ENCODE assay signal across 1 cellular context in the genomic region with DNA sequence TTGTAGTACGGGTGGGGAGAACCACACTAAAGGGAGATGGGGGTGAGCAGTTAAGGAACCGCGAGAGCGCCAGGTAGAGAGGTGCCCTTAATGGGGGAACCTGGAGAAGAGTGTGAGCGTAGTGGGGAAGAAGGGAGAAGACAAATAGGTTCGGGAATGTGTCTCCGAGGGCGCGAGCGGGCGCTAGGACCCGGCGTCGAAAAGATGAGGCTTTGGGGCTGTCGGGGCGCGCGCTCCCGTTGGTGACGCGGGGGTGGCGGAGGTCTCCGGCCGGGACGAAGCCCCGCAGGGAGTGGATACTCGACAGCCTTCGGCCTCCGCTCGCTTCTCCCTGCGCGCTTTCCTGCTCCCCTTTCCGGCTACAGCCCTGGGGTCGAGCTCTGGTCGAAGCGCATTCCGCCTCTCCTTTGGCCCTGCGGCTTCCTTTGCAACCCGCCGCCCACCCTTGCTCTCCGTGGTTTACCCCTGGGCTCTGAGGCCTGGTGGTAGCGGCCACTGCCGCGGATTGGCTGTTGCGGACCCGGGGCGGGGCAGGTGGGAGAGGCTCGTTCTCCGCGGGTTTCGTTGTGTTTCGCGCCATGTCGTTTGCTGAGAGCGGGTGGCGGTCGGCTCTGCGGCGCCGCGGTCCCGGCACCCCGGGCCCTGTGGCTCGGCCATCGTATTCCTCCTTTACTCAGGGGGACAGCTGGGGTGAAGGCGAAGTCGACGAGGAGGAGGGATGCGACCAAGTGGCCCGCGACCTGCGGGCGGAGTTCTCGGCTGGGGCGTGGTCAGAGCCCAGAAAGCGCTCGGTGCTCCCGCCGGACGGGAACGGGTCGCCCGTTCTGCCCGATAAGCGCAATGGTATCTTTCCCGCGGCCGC.
A peak's percentile ranks its signal among the peaks of the same experiment; 100 is the strongest.
TF ChIP-seq lines count a peak whose summit lies in the region.

Gene ARL6IP6, plus strand, starts transcription at position 574 of the 862 bp plus-strand sequence. Its CDS starts 5 bp downstream, at position 579.

TF ChIP-seq in HepG2, 621 proteins besides CTCF, POLR2A, EP300 and RAD21 (continued from another document and continues in another):
- TF ChIP-seq PRMT3 (CRISPR knock-in tag; IDR thresholded peaks at IDR 0.05; ENCODE audit: borderline replicate concordance, low read depth) (0 out of 2 replicates have a peak, but pooled peaks have one; percentile 96), MXD1 (CRISPR knock-in tag; IDR thresholded peaks at IDR 0.05) (peak; percentile 87), ZNF670 (CRISPR knock-in tag; IDR thresholded peaks at IDR 0.05; ENCODE audit: borderline replicate concordance) (peak; percentile 97), RELA (CRISPR knock-in tag; IDR thresholded peaks at IDR 0.05) (no peak), CEBPZ (IDR thresholded peaks at IDR 0.05; ENCODE audit: low read length) (no peak), ZSCAN21 (CRISPR knock-in tag; IDR thresholded peaks at IDR 0.05; ENCODE audit: borderline replicate concordance) (no peak; the same call in none of the 2 replicates), SMARCC2 (IDR thresholded peaks at IDR 0.05) (no peak), ZNF790 (CRISPR knock-in tag; IDR thresholded peaks at IDR 0.05; ENCODE audit: borderline replicate concordance) (peak; percentile 56; the same call in 1 of the 2 replicates), ZNF367 (CRISPR knock-in tag; IDR thresholded peaks at IDR 0.05; ENCODE audit: borderline replicate concordance) (peak; percentile 62; the same call in 1 of the 2 replicates), YY1 (IDR thresholded peaks at IDR 0.05; ENCODE audit: insufficient read depth, insufficient replicate concordance, low read depth, low read length) (peak; percentile 88), ZNF720 (CRISPR knock-in tag; IDR thresholded peaks at IDR 0.05) (no peak), NFE2 (CRISPR knock-in tag; IDR thresholded peaks at IDR 0.05) (no peak), SKI (IDR thresholded peaks at IDR 0.05; ENCODE audit: partially characterized antibody) (no peak), ZNF607 (CRISPR knock-in tag; IDR thresholded peaks at IDR 0.05; ENCODE audit: borderline replicate concordance) (peak; percentile 79), MED1 (CRISPR knock-in tag; IDR thresholded peaks at IDR 0.05) (peak; percentile 65), ZNF615 (CRISPR knock-in tag; IDR thresholded peaks at IDR 0.05; ENCODE audit: borderline replicate concordance) (0 out of 2 replicates have a peak, but pooled peaks have one; percentile 37), IKZF1 (IDR thresholded peaks at IDR 0.05) (no peak), MZF1 (CRISPR knock-in tag; IDR thresholded peaks at IDR 0.05; ENCODE audit: borderline replicate concordance) (0 out of 2 replicates have a peak, but pooled peaks have one; percentile 80), ZNF619 (CRISPR knock-in tag; IDR thresholded peaks at IDR 0.05) (peak; percentile 11; the same call in 1 of the 2 replicates), ZNF143 (CRISPR knock-in tag; IDR thresholded peaks at IDR 0.05) (no peak), CCDC6 (CRISPR knock-in tag; IDR thresholded peaks at IDR 0.05) (peak; percentile 94), CHD2 (IDR thresholded peaks at IDR 0.05; ENCODE audit: low read depth, low read length) (peak; percentile 44; the same call in 1 of the 2 replicates), ZBTB20 (CRISPR knock-in tag; IDR thresholded peaks at IDR 0.05; ENCODE audit: borderline replicate concordance, low read depth) (peak; percentile 85), SMAD9 (CRISPR knock-in tag; IDR thresholded peaks at IDR 0.05) (no peak; the same call in 1 of the 2 replicates), ZBTB14 (CRISPR knock-in tag; IDR thresholded peaks at IDR 0.05) (peak; percentile 98), DNMT3B (CRISPR knock-in tag; conservative IDR thresholded peaks at IDR 0.05) (no peak), ZNF263 (CRISPR knock-in tag; IDR thresholded peaks at IDR 0.05) (peak; percentile 98), TCF7L2 (IDR thresholded peaks at IDR 0.05; ENCODE audit: low read depth, low read length) (no peak), ZNF598 (CRISPR knock-in tag; IDR thresholded peaks at IDR 0.05; ENCODE audit: borderline replicate concordance) (peak; percentile 96; the same call in 1 of the 2 replicates), ZNF274 (CRISPR knock-in tag; IDR thresholded peaks at IDR 0.05) (peak; percentile 91), MTF2 (CRISPR knock-in tag; IDR thresholded peaks at IDR 0.05; ENCODE audit: borderline replicate concordance) (peak; percentile 88), ZNF567 (CRISPR knock-in tag; IDR thresholded peaks at IDR 0.05; ENCODE audit: borderline replicate concordance) (no peak; the same call in 1 of the 2 replicates), MXD4 (CRISPR knock-in tag; IDR thresholded peaks at IDR 0.05) (peak; percentile 27; the same call in 1 of the 2 replicates), GLI4 (CRISPR knock-in tag; IDR thresholded peaks at IDR 0.05; ENCODE audit: borderline replicate concordance) (peak; percentile 97), SYNCRIP (IDR thresholded peaks at IDR 0.05; ENCODE audit: insufficient read depth, low read depth, low read length) (no peak), THAP7 (CRISPR knock-in tag; IDR thresholded peaks at IDR 0.05) (peak; percentile 87), ZNF501 (CRISPR knock-in tag; IDR thresholded peaks at IDR 0.05) (peak; percentile 93), SMC3 (IDR thresholded peaks at IDR 0.05; ENCODE audit: low read length) (no peak), NFYB (CRISPR knock-in tag; IDR thresholded peaks at IDR 0.05) (peak; percentile 88), ZEB1 (IDR thresholded peaks at IDR 0.05; ENCODE audit: insufficient replicate concordance, low read depth) (peak; percentile 40), KMT2B (CRISPR knock-in tag; IDR thresholded peaks at IDR 0.05) (peak; percentile 77; the same call in 1 of the 2 replicates), ZNF570 (CRISPR knock-in tag; IDR thresholded peaks at IDR 0.05; ENCODE audit: borderline replicate concordance) (peak; percentile 84; the same call in 1 of the 2 replicates)
- TF ChIP-seq, protein P1, sequence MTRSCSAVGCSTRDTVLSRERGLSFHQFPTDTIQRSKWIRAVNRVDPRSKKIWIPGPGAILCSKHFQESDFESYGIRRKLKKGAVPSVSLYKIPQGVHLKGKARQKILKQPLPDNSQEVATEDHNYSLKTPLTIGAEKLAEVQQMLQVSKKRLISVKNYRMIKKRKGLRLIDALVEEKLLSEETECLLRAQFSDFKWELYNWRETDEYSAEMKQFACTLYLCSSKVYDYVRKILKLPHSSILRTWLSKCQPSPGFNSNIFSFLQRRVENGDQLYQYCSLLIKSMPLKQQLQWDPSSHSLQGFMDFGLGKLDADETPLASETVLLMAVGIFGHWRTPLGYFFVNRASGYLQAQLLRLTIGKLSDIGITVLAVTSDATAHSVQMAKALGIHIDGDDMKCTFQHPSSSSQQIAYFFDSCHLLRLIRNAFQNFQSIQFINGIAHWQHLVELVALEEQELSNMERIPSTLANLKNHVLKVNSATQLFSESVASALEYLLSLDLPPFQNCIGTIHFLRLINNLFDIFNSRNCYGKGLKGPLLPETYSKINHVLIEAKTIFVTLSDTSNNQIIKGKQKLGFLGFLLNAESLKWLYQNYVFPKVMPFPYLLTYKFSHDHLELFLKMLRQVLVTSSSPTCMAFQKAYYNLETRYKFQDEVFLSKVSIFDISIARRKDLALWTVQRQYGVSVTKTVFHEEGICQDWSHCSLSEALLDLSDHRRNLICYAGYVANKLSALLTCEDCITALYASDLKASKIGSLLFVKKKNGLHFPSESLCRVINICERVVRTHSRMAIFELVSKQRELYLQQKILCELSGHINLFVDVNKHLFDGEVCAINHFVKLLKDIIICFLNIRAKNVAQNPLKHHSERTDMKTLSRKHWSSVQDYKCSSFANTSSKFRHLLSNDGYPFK (CRISPR knock-in tag; IDR thresholded peaks at IDR 0.05; ENCODE audit: borderline replicate concordance), result no peak
- TF ChIP-seq, protein P2, sequence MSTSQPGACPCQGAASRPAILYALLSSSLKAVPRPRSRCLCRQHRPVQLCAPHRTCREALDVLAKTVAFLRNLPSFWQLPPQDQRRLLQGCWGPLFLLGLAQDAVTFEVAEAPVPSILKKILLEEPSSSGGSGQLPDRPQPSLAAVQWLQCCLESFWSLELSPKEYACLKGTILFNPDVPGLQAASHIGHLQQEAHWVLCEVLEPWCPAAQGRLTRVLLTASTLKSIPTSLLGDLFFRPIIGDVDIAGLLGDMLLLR (CRISPR knock-in tag; IDR thresholded peaks at IDR 0.05), result peak; percentile 62; the same call in 1 of the 2 replicates
- TF ChIP-seq, protein P3, sequence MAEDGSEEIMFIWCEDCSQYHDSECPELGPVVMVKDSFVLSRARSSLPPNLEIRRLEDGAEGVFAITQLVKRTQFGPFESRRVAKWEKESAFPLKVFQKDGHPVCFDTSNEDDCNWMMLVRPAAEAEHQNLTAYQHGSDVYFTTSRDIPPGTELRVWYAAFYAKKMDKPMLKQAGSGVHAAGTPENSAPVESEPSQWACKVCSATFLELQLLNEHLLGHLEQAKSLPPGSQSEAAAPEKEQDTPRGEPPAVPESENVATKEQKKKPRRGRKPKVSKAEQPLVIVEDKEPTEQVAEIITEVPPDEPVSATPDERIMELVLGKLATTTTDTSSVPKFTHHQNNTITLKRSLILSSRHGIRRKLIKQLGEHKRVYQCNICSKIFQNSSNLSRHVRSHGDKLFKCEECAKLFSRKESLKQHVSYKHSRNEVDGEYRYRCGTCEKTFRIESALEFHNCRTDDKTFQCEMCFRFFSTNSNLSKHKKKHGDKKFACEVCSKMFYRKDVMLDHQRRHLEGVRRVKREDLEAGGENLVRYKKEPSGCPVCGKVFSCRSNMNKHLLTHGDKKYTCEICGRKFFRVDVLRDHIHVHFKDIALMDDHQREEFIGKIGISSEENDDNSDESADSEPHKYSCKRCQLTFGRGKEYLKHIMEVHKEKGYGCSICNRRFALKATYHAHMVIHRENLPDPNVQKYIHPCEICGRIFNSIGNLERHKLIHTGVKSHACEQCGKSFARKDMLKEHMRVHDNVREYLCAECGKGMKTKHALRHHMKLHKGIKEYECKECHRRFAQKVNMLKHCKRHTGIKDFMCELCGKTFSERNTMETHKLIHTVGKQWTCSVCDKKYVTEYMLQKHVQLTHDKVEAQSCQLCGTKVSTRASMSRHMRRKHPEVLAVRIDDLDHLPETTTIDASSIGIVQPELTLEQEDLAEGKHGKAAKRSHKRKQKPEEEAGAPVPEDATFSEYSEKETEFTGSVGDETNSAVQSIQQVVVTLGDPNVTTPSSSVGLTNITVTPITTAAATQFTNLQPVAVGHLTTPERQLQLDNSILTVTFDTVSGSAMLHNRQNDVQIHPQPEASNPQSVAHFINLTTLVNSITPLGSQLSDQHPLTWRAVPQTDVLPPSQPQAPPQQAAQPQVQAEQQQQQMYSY (CRISPR knock-in tag; IDR thresholded peaks at IDR 0.05), result peak; percentile 28
- TF ChIP-seq, protein P4, sequence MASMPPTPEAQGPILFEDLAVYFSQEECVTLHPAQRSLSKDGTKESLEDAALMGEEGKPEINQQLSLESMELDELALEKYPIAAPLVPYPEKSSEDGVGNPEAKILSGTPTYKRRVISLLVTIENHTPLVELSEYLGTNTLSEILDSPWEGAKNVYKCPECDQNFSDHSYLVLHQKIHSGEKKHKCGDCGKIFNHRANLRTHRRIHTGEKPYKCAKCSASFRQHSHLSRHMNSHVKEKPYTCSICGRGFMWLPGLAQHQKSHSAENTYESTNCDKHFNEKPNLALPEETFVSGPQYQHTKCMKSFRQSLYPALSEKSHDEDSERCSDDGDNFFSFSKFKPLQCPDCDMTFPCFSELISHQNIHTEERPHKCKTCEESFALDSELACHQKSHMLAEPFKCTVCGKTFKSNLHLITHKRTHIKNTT (CRISPR knock-in tag; IDR thresholded peaks at IDR 0.05), result 0 out of 2 replicates have a peak, but pooled peaks have one; percentile 65
